ENCODE assay signal across 1 cellular context in the genomic region with DNA sequence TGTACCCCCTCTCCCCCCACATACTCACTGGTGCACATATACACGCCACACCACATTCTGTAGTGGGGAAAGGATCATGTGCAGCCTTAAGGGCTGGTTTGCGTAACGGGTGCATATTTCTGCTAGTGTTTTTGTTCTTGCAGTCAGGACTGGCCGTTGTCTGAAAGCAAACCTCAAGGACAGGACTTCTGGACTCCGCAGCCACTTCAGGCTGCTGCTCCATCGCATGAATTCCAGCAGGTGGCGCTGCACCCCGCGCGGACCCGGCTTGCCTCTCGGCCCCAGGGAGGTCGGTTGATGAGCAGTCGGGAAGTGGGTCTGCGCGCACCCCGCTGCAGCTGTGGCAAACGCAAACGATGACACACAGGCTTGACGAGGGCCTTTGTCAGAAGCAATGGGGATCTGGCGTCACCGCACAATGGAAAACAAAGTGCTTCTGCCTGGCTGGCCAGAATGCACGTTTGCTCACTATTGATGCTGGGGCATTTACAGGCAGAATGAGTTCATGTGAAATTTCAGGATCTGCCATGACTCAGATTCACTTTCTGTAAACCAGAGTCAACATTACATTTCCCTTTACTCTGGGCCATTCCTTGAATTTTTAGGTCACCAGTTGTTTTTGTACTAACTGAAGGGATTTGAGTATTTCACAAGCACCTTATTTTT.
TF ChIP-seq lines count a peak whose summit lies in the region.

No MANE protein-coding gene starts in this region.

TF ChIP-seq in GM12878, 131 proteins besides CTCF, POLR2A, EP300 and RAD21 (continued from another document and continues in another):
- no peak for TF ChIP-seq BCL11A (IDR thresholded peaks at IDR 0.05; ENCODE audit: low read depth, low read length)
- TF ChIP-seq, protein P1, sequence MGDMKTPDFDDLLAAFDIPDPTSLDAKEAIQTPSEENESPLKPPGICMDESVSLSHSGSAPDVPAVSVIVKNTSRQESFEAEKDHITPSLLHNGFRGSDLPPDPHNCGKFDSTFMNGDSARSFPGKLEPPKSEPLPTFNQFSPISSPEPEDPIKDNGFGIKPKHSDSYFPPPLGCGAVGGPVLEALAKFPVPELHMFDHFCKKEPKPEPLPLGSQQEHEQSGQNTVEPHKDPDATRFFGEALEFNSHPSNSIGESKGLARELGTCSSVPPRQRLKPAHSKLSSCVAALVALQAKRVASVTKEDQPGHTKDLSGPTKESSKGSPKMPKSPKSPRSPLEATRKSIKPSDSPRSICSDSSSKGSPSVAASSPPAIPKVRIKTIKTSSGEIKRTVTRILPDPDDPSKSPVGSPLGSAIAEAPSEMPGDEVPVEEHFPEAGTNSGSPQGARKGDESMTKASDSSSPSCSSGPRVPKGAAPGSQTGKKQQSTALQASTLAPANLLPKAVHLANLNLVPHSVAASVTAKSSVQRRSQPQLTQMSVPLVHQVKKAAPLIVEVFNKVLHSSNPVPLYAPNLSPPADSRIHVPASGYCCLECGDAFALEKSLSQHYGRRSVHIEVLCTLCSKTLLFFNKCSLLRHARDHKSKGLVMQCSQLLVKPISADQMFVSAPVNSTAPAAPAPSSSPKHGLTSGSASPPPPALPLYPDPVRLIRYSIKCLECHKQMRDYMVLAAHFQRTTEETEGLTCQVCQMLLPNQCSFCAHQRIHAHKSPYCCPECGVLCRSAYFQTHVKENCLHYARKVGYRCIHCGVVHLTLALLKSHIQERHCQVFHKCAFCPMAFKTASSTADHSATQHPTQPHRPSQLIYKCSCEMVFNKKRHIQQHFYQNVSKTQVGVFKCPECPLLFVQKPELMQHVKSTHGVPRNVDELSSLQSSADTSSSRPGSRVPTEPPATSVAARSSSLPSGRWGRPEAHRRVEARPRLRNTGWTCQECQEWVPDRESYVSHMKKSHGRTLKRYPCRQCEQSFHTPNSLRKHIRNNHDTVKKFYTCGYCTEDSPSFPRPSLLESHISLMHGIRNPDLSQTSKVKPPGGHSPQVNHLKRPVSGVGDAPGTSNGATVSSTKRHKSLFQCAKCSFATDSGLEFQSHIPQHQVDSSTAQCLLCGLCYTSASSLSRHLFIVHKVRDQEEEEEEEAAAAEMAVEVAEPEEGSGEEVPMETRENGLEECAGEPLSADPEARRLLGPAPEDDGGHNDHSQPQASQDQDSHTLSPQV (IDR thresholded peaks at IDR 0.05), result no peak
- TF ChIP-seq TCF12 (IDR thresholded peaks at IDR 0.05; ENCODE audit: low read depth, low read length), result peak; percentile 73; the same call in 1 of the 2 replicates
- TF ChIP-seq MTA3 (IDR thresholded peaks at IDR 0.05; ENCODE audit: borderline replicate concordance, low read length), result no peak
- TF ChIP-seq ZNF384 (IDR thresholded peaks at IDR 0.05; ENCODE audit: borderline replicate concordance, low read depth, low read length), result no peak
- TF ChIP-seq, protein P2, sequence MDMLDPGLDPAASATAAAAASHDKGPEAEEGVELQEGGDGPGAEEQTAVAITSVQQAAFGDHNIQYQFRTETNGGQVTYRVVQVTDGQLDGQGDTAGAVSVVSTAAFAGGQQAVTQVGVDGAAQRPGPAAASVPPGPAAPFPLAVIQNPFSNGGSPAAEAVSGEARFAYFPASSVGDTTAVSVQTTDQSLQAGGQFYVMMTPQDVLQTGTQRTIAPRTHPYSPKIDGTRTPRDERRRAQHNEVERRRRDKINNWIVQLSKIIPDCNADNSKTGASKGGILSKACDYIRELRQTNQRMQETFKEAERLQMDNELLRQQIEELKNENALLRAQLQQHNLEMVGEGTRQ (IDR thresholded peaks at IDR 0.05; ENCODE audit: borderline replicate concordance, low read depth, low read length), result no peak
- no peak for TF ChIP-seq GABPA (IDR thresholded peaks at IDR 0.05; ENCODE audit: low read depth)
- TF ChIP-seq CEBPB (IDR thresholded peaks at IDR 0.05; ENCODE audit: borderline replicate concordance in 1 of 2, low read depth in 2 of 2, low read length in 2 of 2), result no peak
- TF ChIP-seq HDAC2 (IDR thresholded peaks at IDR 0.05), result no peak
- TF ChIP-seq ATF7 (IDR thresholded peaks at IDR 0.05; ENCODE audit: low read depth), result peak; percentile 43
- TF ChIP-seq SMAD1 (IDR thresholded peaks at IDR 0.05; ENCODE audit: low read depth, partially characterized antibody), result no peak
- no peak for TF ChIP-seq SREBF2 (IDR thresholded peaks at IDR 0.05; ENCODE audit: low read length)
- TF ChIP-seq SUPT20H (IDR thresholded peaks at IDR 0.05; ENCODE audit: borderline replicate concordance, control insufficient read depth, low read depth, low read length), result no peak
- TF ChIP-seq, protein P3, sequence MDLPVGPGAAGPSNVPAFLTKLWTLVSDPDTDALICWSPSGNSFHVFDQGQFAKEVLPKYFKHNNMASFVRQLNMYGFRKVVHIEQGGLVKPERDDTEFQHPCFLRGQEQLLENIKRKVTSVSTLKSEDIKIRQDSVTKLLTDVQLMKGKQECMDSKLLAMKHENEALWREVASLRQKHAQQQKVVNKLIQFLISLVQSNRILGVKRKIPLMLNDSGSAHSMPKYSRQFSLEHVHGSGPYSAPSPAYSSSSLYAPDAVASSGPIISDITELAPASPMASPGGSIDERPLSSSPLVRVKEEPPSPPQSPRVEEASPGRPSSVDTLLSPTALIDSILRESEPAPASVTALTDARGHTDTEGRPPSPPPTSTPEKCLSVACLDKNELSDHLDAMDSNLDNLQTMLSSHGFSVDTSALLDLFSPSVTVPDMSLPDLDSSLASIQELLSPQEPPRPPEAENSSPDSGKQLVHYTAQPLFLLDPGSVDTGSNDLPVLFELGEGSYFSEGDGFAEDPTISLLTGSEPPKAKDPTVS (IDR thresholded peaks at IDR 0.05; ENCODE audit: low read depth, low read length), result no peak
- peak; percentile 93 for TF ChIP-seq STAT1 (conservative IDR thresholded peaks at IDR 0.05)
- TF ChIP-seq NFYA (IDR thresholded peaks at IDR 0.05; ENCODE audit: borderline replicate concordance, low read depth, low read length), result no peak
- TF ChIP-seq RUNX3 (IDR thresholded peaks at IDR 0.05; ENCODE audit: low read length), result peak; percentile 2; the same call in 1 of the 2 replicates
- peak; percentile 53 for TF ChIP-seq RELA (IDR thresholded peaks at IDR 0.05; ENCODE audit: borderline replicate concordance, partially characterized antibody)
- 0 out of 2 replicates have a peak, but pooled peaks have one; percentile 46 for TF ChIP-seq CBFB (IDR thresholded peaks at IDR 0.05; ENCODE audit: low read depth)
- TF ChIP-seq TBL1XR1 (IDR thresholded peaks at IDR 0.05; ENCODE audit: low read depth, low read length), result no peak
- TF ChIP-seq, protein P4, sequence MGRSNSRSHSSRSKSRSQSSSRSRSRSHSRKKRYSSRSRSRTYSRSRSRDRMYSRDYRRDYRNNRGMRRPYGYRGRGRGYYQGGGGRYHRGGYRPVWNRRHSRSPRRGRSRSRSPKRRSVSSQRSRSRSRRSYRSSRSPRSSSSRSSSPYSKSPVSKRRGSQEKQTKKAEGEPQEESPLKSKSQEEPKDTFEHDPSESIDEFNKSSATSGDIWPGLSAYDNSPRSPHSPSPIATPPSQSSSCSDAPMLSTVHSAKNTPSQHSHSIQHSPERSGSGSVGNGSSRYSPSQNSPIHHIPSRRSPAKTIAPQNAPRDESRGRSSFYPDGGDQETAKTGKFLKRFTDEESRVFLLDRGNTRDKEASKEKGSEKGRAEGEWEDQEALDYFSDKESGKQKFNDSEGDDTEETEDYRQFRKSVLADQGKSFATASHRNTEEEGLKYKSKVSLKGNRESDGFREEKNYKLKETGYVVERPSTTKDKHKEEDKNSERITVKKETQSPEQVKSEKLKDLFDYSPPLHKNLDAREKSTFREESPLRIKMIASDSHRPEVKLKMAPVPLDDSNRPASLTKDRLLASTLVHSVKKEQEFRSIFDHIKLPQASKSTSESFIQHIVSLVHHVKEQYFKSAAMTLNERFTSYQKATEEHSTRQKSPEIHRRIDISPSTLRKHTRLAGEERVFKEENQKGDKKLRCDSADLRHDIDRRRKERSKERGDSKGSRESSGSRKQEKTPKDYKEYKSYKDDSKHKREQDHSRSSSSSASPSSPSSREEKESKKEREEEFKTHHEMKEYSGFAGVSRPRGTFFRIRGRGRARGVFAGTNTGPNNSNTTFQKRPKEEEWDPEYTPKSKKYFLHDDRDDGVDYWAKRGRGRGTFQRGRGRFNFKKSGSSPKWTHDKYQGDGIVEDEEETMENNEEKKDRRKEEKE (IDR thresholded peaks at IDR 0.05), result no peak
- TF ChIP-seq, protein P5, sequence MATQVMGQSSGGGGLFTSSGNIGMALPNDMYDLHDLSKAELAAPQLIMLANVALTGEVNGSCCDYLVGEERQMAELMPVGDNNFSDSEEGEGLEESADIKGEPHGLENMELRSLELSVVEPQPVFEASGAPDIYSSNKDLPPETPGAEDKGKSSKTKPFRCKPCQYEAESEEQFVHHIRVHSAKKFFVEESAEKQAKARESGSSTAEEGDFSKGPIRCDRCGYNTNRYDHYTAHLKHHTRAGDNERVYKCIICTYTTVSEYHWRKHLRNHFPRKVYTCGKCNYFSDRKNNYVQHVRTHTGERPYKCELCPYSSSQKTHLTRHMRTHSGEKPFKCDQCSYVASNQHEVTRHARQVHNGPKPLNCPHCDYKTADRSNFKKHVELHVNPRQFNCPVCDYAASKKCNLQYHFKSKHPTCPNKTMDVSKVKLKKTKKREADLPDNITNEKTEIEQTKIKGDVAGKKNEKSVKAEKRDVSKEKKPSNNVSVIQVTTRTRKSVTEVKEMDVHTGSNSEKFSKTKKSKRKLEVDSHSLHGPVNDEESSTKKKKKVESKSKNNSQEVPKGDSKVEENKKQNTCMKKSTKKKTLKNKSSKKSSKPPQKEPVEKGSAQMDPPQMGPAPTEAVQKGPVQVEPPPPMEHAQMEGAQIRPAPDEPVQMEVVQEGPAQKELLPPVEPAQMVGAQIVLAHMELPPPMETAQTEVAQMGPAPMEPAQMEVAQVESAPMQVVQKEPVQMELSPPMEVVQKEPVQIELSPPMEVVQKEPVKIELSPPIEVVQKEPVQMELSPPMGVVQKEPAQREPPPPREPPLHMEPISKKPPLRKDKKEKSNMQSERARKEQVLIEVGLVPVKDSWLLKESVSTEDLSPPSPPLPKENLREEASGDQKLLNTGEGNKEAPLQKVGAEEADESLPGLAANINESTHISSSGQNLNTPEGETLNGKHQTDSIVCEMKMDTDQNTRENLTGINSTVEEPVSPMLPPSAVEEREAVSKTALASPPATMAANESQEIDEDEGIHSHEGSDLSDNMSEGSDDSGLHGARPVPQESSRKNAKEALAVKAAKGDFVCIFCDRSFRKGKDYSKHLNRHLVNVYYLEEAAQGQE (IDR thresholded peaks at IDR 0.05; ENCODE audit: low read depth, low read length), result no peak
- no peak for TF ChIP-seq SREBF1 (IDR thresholded peaks at IDR 0.05; ENCODE audit: low read length)
- TF ChIP-seq, protein P6, sequence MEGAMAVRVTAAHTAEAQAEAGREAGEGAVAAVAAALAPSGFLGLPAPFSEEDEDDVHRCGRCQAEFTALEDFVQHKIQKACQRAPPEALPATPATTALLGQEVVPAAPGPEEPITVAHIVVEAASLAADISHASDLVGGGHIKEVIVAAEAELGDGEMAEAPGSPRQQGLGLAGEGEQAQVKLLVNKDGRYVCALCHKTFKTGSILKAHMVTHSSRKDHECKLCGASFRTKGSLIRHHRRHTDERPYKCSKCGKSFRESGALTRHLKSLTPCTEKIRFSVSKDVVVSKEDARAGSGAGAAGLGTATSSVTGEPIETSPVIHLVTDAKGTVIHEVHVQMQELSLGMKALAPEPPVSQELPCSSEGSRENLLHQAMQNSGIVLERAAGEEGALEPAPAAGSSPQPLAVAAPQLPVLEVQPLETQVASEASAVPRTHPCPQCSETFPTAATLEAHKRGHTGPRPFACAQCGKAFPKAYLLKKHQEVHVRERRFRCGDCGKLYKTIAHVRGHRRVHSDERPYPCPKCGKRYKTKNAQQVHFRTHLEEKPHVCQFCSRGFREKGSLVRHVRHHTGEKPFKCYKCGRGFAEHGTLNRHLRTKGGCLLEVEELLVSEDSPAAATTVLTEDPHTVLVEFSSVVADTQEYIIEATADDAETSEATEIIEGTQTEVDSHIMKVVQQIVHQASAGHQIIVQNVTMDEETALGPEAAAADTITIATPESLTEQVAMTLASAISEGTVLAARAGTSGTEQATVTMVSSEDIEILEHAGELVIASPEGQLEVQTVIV (IDR thresholded peaks at IDR 0.05; ENCODE audit: borderline replicate concordance, partially characterized antibody), result no peak
- TF ChIP-seq, protein P7, sequence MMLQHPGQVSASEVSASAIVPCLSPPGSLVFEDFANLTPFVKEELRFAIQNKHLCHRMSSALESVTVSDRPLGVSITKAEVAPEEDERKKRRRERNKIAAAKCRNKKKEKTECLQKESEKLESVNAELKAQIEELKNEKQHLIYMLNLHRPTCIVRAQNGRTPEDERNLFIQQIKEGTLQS (IDR thresholded peaks at IDR 0.05; ENCODE audit: borderline replicate concordance, extremely low read depth, low read depth, low read length), result no peak
- TF ChIP-seq, protein P8, sequence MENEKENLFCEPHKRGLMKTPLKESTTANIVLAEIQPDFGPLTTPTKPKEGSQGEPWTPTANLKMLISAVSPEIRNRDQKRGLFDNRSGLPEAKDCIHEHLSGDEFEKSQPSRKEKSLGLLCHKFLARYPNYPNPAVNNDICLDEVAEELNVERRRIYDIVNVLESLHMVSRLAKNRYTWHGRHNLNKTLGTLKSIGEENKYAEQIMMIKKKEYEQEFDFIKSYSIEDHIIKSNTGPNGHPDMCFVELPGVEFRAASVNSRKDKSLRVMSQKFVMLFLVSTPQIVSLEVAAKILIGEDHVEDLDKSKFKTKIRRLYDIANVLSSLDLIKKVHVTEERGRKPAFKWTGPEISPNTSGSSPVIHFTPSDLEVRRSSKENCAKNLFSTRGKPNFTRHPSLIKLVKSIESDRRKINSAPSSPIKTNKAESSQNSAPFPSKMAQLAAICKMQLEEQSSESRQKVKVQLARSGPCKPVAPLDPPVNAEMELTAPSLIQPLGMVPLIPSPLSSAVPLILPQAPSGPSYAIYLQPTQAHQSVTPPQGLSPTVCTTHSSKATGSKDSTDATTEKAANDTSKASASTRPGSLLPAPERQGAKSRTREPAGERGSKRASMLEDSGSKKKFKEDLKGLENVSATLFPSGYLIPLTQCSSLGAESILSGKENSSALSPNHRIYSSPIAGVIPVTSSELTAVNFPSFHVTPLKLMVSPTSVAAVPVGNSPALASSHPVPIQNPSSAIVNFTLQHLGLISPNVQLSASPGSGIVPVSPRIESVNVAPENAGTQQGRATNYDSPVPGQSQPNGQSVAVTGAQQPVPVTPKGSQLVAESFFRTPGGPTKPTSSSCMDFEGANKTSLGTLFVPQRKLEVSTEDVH (IDR thresholded peaks at IDR 0.05; ENCODE audit: low read depth, partially characterized antibody), result no peak
- TF ChIP-seq BMI1 (IDR thresholded peaks at IDR 0.05; ENCODE audit: borderline replicate concordance), result no peak
- TF ChIP-seq, protein P9, sequence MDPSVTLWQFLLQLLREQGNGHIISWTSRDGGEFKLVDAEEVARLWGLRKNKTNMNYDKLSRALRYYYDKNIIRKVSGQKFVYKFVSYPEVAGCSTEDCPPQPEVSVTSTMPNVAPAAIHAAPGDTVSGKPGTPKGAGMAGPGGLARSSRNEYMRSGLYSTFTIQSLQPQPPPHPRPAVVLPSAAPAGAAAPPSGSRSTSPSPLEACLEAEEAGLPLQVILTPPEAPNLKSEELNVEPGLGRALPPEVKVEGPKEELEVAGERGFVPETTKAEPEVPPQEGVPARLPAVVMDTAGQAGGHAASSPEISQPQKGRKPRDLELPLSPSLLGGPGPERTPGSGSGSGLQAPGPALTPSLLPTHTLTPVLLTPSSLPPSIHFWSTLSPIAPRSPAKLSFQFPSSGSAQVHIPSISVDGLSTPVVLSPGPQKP (IDR thresholded peaks at IDR 0.05; ENCODE audit: low read depth, low read length), result no peak
- no peak for TF ChIP-seq CHD4 (IDR thresholded peaks at IDR 0.05)
- TF ChIP-seq NR2F1 (conservative IDR thresholded peaks at IDR 0.05), result no peak
- TF ChIP-seq POU2F2 (IDR thresholded peaks at IDR 0.05; ENCODE audit: borderline replicate concordance, low read depth, low read length), result peak; percentile 51; the same call in 1 of the 3 replicates
- 0 out of 2 replicates have a peak, but pooled peaks have one; percentile 46 for TF ChIP-seq ESRRA (IDR thresholded peaks at IDR 0.05; ENCODE audit: low read length)
- TF ChIP-seq ASH2L (IDR thresholded peaks at IDR 0.05; ENCODE audit: borderline replicate concordance, low read depth), result no peak
- TF ChIP-seq YBX1 (IDR thresholded peaks at IDR 0.05), result no peak
- no peak for TF ChIP-seq KAT2A (conservative IDR thresholded peaks at IDR 0.05; ENCODE audit: control insufficient read depth, low read depth, low read length)
- no peak for TF ChIP-seq SIX5 (IDR thresholded peaks at IDR 0.05; ENCODE audit: low read depth, low read length, severe bottlenecking)
